In the genomic region with DNA sequence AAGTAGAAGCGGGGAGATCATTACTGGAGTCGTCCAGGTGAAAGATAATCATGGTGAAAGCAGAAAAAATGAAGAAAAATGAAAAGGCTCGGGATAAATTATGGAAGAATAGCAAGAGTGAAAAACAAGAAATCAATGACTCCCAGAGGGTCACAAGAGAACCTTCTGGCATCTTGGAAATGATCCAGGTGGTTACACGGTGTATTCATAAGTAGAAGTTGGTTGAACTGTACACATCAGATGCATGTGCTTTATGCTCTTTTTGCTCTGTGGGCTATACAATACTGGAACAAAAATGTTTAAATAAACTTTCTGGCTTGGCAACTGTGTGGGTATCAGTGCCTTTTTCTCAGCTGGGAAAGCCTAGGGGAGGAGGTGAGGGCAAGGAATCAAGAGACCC, we compare ENCODE assay signal across 18 cellular contexts.
"Had no signal": no experiment of that assay in that cellular context is flagged by ENCODE, and none has a peak within 500 bp of the region (broad histone marks: within the 10 kb centered on the region; RNA-seq: fewer than 3 reads in every experiment).

No MANE protein-coding gene starts in this region.

- H3K4me1 ChIP-seq: gastroesophageal sphincter, stomach had no signal

- H3K9me3 Mint-ChIP-seq: activated CD4-positive, alpha-beta memory T cell treated with anti-CD3 and anti-CD28 coated beads for 36 hours had no signal

- FAIRE-seq: TTC549 had no signal

- H3K4me3 ChIP-seq: gastroesophageal sphincter, heart right ventricle, stomach, thoracic aorta, upper lobe of left lung had no signal

- H3K9me3 ChIP-seq: gastroesophageal sphincter, heart right ventricle, neutrophil, stomach, thoracic aorta, upper lobe of left lung had no signal

- H3K27ac Mint-ChIP-seq: activated CD4-positive, alpha-beta memory T cell treated with anti-CD3 and anti-CD28 coated beads for 36 hours; activated T-helper 17 cell treated with anti-CD3 and anti-CD28 coated beads, Interleukin-2, amount 50 U/mL, for 72 hours; immature natural killer cell; natural killer cell; stimulated activated effector memory CD8-positive, alpha-beta T cell treated with anti-CD3 and anti-CD28 coated beads, Interleukin-12 subunit alpha, Interleukin-12 subunit beta, amount 100 ng/mL, for 72 hours had no signal

- ATAC-seq: activated T-helper 17 cell treated with anti-CD3 and anti-CD28 coated beads, Interleukin-2, amount 50 U/mL, for 72 hours; gastroesophageal sphincter; heart right ventricle; natural killer cell; sciatic nerve; stimulated activated effector memory CD8-positive, alpha-beta T cell treated with anti-CD3 and anti-CD28 coated beads, Interleukin-12 subunit alpha, Interleukin-12 subunit beta, amount 100 ng/mL, for 72 hours had no signal

- H3K27me3 Mint-ChIP-seq: activated CD4-positive, alpha-beta memory T cell treated with anti-CD3 and anti-CD28 coated beads for 36 hours had no signal

- H3K36me3 Mint-ChIP-seq: activated CD4-positive, alpha-beta memory T cell treated with anti-CD3 and anti-CD28 coated beads for 36 hours; immature natural killer cell; natural killer cell; stimulated activated effector memory CD8-positive, alpha-beta T cell treated with anti-CD3 and anti-CD28 coated beads, Interleukin-12 subunit alpha, Interleukin-12 subunit beta, amount 100 ng/mL, for 72 hours had no signal

- H3K4me3 Mint-ChIP-seq: activated CD4-positive, alpha-beta memory T cell treated with anti-CD3 and anti-CD28 coated beads for 36 hours; activated T-helper 17 cell treated with anti-CD3 and anti-CD28 coated beads, Interleukin-2, amount 50 U/mL, for 72 hours; immature natural killer cell; natural killer cell; stimulated activated effector memory CD8-positive, alpha-beta T cell treated with anti-CD3 and anti-CD28 coated beads, Interleukin-12 subunit alpha, Interleukin-12 subunit beta, amount 100 ng/mL, for 72 hours had no signal

- H3K27ac ChIP-seq: gastroesophageal sphincter, heart right ventricle, neutrophil, stomach, thoracic aorta, upper lobe of left lung had no signal

- DNase-seq: activated CD4-positive, alpha-beta memory T cell treated with anti-CD3 and anti-CD28 coated beads for 36 hours; activated naive CD4-positive, alpha-beta T cell; anterior cingulate cortex; cortex of kidney; effector CD4-positive, alpha-beta T cell; heart right ventricle; immature natural killer cell; natural killer cell; stimulated activated CD4-positive, alpha-beta T cell treated with anti-CD3 and anti-CD28 coated beads, Interleukin-4, amount 100 ng/mL, for 24 hours; stomach; upper lobe of left lung had no signal

- H3K4me1 Mint-ChIP-seq: activated T-helper 17 cell treated with anti-CD3 and anti-CD28 coated beads, Interleukin-2, amount 50 U/mL, for 72 hours; immature natural killer cell; natural killer cell; stimulated activated effector memory CD8-positive, alpha-beta T cell treated with anti-CD3 and anti-CD28 coated beads, Interleukin-12 subunit alpha, Interleukin-12 subunit beta, amount 100 ng/mL, for 72 hours had no signal
